1 cellular context compared by ENCODE assay signal in the genomic region with DNA sequence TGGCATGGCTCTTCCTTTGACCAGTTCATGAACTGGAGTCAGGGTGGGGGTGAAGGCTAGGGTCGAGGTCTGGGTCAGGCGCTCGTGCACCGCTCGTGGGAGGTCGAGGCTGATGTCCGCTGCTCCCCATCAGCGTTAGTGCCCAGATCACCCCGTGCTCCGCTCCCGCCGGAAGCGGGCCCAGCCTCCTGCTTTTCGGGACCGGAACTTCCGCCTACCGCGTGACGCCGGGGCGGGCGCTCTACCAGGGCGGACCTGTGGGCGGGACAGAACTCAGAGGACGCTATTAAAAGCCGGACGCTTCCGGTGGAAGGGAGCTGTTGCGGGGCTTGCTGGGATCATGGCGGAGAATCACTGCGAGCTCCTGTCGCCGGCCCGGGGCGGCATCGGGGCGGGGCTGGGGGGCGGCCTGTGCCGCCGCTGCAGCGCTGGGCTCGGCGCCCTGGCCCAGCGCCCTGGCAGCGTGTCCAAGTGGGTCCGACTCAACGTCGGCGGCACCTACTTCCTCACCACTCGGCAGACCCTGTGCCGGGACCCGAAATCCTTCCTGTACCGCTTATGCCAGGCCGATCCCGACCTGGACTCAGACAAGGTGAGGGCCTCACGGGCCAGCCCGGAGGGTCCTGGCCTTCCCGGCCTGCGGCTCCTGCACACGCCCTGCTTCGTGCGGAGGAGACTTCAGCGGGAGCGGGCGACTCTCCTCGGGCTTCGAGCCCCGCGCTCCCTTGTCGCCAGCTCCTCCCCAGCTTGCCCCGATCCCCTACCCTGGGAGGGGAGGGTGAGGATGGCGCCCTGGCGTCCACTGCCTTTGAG.
TF ChIP-seq lines count a peak whose summit lies in the region.

A gene with protein sequence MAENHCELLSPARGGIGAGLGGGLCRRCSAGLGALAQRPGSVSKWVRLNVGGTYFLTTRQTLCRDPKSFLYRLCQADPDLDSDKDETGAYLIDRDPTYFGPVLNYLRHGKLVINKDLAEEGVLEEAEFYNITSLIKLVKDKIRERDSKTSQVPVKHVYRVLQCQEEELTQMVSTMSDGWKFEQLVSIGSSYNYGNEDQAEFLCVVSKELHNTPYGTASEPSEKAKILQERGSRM (plus strand): TSS at position 315 of the 813 bp plus-strand sequence. CDS start 26 bp downstream, at position 341.

TF ChIP-seq in HepG2, 621 proteins besides CTCF, POLR2A, EP300 and RAD21 (continued from another document and continues in another):
- TF ChIP-seq, protein P1, sequence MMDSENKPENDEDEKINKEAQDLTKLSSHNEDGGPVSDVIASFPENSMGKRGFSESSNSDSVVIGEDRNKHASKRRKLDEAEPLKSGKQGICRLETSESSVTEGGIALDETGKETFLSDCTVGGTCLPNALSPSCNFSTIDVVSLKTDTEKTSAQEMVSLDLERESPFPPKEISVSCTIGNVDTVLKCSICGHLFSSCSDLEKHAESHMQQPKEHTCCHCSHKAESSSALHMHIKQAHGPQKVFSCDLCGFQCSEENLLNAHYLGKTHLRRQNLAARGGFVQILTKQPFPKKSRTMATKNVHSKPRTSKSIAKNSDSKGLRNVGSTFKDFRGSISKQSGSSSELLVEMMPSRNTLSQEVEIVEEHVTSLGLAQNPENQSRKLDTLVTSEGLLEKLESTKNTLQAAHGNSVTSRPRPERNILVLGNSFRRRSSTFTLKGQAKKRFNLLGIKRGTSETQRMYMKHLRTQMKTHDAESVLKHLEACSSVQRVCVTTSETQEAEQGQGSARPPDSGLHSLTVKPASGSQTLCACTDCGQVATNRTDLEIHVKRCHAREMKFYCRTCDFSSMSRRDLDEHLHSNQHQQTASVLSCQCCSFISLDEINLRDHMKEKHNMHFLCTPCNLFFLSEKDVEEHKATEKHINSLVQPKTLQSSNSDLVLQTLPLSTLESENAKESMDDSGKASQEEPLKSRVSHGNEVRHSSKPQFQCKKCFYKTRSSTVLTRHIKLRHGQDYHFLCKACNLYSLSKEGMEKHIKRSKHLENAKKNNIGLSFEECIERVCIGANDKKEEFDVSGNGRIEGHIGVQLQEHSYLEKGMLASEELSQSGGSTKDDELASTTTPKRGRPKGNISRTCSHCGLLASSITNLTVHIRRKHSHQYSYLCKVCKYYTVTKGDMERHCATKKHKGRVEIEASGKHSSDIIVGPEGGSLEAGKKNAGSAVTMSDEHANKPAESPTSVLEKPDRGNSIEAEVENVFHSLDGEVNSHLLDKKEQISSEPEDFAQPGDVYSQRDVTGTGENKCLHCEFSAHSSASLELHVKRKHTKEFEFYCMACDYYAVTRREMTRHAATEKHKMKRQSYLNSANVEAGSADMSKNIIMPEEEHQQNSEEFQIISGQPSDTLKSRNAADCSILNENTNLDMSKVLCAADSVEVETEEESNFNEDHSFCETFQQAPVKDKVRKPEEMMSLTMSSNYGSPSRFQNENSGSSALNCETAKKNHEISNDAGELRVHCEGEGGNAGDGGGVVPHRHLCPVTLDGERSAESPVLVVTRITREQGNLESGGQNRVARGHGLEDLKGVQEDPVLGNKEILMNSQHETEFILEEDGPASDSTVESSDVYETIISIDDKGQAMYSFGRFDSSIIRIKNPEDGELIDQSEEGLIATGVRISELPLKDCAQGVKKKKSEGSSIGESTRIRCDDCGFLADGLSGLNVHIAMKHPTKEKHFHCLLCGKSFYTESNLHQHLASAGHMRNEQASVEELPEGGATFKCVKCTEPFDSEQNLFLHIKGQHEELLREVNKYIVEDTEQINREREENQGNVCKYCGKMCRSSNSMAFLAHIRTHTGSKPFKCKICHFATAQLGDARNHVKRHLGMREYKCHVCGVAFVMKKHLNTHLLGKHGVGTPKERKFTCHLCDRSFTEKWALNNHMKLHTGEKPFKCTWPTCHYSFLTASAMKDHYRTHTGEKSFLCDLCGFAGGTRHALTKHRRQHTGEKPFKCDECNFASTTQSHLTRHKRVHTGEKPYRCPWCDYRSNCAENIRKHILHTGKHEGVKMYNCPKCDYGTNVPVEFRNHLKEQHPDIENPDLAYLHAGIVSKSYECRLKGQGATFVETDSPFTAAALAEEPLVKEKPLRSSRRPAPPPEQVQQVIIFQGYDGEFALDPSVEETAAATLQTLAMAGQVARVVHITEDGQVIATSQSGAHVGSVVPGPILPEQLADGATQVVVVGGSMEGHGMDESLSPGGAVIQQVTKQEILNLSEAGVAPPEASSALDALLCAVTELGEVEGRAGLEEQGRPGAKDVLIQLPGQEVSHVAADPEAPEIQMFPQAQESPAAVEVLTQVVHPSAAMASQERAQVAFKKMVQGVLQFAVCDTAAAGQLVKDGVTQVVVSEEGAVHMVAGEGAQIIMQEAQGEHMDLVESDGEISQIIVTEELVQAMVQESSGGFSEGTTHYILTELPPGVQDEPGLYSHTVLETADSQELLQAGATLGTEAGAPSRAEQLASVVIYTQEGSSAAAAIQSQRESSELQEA (CRISPR knock-in tag; IDR thresholded peaks at IDR 0.05; ENCODE audit: not compliant biosample characterization), result no peak
- TF ChIP-seq SMAD3 (CRISPR knock-in tag; IDR thresholded peaks at IDR 0.05) (peak; percentile 90), ZNF256 (CRISPR knock-in tag; conservative IDR thresholded peaks at IDR 0.05) (0 out of 2 replicates have a peak, but pooled peaks have one; percentile 28), HOXA7 (CRISPR knock-in tag; IDR thresholded peaks at IDR 0.05) (no peak), ZNF660 (CRISPR knock-in tag; IDR thresholded peaks at IDR 0.05; ENCODE audit: borderline replicate concordance, low read depth) (no peak), GLI4 (CRISPR knock-in tag; IDR thresholded peaks at IDR 0.05; ENCODE audit: borderline replicate concordance) (peak; percentile 42; the same call in 1 of the 2 replicates), TOE1 (CRISPR knock-in tag; IDR thresholded peaks at IDR 0.05) (no peak), TCF7L2 (IDR thresholded peaks at IDR 0.05; ENCODE audit: low read depth, low read length) (no peak), ZNF556 (CRISPR knock-in tag; IDR thresholded peaks at IDR 0.05; ENCODE audit: borderline replicate concordance) (peak; percentile 98), ZNF850 (CRISPR knock-in tag; conservative IDR thresholded peaks at IDR 0.05) (no peak), ATRX (CRISPR knock-in tag; IDR thresholded peaks at IDR 0.05; ENCODE audit: borderline replicate concordance) (no peak), ZNF343 (CRISPR knock-in tag; IDR thresholded peaks at IDR 0.05) (peak; percentile 48; the same call in 1 of the 2 replicates), RARA (CRISPR knock-in tag; IDR thresholded peaks at IDR 0.05) (peak; percentile 56), GZF1 (CRISPR knock-in tag; IDR thresholded peaks at IDR 0.05) (no peak), FOXA1 (IDR thresholded peaks at IDR 0.05) (no peak), FOXA1 (CRISPR knock-in tag; IDR thresholded peaks at IDR 0.05) (0 out of 2 replicates have a peak, but pooled peaks have one; percentile 6), TEAD2 (CRISPR knock-in tag; IDR thresholded peaks at IDR 0.05) (no peak), RNF2 (conservative IDR thresholded peaks at IDR 0.05; ENCODE audit: low read depth) (peak; percentile 53; the same call in 1 of the 2 replicates), PTBP1 (IDR thresholded peaks at IDR 0.05; ENCODE audit: low read depth, low read length, poor library complexity, severe bottlenecking) (no peak), ZNF619 (CRISPR knock-in tag; IDR thresholded peaks at IDR 0.05) (0 out of 2 replicates have a peak, but pooled peaks have one; percentile 47), MZF1 (CRISPR knock-in tag; IDR thresholded peaks at IDR 0.05; ENCODE audit: borderline replicate concordance) (no peak), MAZ (IDR thresholded peaks at IDR 0.05; ENCODE audit: borderline replicate concordance, low read depth, low read length) (peak; percentile 88; the same call in 1 of the 2 replicates), MAZ (CRISPR knock-in tag; IDR thresholded peaks at IDR 0.05; ENCODE audit: low read depth) (peak; percentile 97)
- TF ChIP-seq, protein P2, sequence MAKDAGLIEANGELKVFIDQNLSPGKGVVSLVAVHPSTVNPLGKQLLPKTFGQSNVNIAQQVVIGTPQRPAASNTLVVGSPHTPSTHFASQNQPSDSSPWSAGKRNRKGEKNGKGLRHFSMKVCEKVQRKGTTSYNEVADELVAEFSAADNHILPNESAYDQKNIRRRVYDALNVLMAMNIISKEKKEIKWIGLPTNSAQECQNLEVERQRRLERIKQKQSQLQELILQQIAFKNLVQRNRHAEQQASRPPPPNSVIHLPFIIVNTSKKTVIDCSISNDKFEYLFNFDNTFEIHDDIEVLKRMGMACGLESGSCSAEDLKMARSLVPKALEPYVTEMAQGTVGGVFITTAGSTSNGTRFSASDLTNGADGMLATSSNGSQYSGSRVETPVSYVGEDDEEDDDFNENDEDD (CRISPR knock-in tag; IDR thresholded peaks at IDR 0.05; ENCODE audit: borderline replicate concordance), result peak; percentile 87
- TF ChIP-seq, protein P3, sequence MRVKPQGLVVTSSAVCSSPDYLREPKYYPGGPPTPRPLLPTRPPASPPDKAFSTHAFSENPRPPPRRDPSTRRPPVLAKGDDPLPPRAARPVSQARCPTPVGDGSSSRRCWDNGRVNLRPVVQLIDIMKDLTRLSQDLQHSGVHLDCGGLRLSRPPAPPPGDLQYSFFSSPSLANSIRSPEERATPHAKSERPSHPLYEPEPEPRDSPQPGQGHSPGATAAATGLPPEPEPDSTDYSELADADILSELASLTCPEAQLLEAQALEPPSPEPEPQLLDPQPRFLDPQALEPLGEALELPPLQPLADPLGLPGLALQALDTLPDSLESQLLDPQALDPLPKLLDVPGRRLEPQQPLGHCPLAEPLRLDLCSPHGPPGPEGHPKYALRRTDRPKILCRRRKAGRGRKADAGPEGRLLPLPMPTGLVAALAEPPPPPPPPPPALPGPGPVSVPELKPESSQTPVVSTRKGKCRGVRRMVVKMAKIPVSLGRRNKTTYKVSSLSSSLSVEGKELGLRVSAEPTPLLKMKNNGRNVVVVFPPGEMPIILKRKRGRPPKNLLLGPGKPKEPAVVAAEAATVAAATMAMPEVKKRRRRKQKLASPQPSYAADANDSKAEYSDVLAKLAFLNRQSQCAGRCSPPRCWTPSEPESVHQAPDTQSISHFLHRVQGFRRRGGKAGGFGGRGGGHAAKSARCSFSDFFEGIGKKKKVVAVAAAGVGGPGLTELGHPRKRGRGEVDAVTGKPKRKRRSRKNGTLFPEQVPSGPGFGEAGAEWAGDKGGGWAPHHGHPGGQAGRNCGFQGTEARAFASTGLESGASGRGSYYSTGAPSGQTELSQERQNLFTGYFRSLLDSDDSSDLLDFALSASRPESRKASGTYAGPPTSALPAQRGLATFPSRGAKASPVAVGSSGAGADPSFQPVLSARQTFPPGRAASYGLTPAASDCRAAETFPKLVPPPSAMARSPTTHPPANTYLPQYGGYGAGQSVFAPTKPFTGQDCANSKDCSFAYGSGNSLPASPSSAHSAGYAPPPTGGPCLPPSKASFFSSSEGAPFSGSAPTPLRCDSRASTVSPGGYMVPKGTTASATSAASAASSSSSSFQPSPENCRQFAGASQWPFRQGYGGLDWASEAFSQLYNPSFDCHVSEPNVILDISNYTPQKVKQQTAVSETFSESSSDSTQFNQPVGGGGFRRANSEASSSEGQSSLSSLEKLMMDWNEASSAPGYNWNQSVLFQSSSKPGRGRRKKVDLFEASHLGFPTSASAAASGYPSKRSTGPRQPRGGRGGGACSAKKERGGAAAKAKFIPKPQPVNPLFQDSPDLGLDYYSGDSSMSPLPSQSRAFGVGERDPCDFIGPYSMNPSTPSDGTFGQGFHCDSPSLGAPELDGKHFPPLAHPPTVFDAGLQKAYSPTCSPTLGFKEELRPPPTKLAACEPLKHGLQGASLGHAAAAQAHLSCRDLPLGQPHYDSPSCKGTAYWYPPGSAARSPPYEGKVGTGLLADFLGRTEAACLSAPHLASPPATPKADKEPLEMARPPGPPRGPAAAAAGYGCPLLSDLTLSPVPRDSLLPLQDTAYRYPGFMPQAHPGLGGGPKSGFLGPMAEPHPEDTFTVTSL (CRISPR knock-in tag; IDR thresholded peaks at IDR 0.05; ENCODE audit: borderline replicate concordance), result no peak
- TF ChIP-seq, protein P4, sequence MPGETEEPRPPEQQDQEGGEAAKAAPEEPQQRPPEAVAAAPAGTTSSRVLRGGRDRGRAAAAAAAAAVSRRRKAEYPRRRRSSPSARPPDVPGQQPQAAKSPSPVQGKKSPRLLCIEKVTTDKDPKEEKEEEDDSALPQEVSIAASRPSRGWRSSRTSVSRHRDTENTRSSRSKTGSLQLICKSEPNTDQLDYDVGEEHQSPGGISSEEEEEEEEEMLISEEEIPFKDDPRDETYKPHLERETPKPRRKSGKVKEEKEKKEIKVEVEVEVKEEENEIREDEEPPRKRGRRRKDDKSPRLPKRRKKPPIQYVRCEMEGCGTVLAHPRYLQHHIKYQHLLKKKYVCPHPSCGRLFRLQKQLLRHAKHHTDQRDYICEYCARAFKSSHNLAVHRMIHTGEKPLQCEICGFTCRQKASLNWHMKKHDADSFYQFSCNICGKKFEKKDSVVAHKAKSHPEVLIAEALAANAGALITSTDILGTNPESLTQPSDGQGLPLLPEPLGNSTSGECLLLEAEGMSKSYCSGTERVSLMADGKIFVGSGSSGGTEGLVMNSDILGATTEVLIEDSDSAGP (CRISPR knock-in tag; IDR thresholded peaks at IDR 0.05; ENCODE audit: borderline replicate concordance), result peak; percentile 86
- TF ChIP-seq, protein P5, sequence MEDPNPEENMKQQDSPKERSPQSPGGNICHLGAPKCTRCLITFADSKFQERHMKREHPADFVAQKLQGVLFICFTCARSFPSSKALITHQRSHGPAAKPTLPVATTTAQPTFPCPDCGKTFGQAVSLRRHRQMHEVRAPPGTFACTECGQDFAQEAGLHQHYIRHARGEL (CRISPR knock-in tag; IDR thresholded peaks at IDR 0.05), result no peak
- TF ChIP-seq, protein P6, sequence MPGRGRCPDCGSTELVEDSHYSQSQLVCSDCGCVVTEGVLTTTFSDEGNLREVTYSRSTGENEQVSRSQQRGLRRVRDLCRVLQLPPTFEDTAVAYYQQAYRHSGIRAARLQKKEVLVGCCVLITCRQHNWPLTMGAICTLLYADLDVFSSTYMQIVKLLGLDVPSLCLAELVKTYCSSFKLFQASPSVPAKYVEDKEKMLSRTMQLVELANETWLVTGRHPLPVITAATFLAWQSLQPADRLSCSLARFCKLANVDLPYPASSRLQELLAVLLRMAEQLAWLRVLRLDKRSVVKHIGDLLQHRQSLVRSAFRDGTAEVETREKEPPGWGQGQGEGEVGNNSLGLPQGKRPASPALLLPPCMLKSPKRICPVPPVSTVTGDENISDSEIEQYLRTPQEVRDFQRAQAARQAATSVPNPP (CRISPR knock-in tag; IDR thresholded peaks at IDR 0.05), result 0 out of 2 replicates have a peak, but pooled peaks have one; percentile 70
- TF ChIP-seq, protein P7, sequence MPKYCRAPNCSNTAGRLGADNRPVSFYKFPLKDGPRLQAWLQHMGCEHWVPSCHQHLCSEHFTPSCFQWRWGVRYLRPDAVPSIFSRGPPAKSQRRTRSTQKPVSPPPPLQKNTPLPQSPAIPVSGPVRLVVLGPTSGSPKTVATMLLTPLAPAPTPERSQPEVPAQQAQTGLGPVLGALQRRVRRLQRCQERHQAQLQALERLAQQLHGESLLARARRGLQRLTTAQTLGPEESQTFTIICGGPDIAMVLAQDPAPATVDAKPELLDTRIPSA (CRISPR knock-in tag; IDR thresholded peaks at IDR 0.05; ENCODE audit: borderline replicate concordance), result no peak
